ENCODE assay signal across 23 cellular contexts in genomic region chr18:56256659-56257058, GRCh38.
"Had no signal": no experiment of that assay in that cellular context is flagged by ENCODE, and none has a peak within 500 bp of the region (broad histone marks: within the 10 kb centered on the region; RNA-seq: fewer than 3 reads in every experiment).

No MANE protein-coding gene starts in this region.

- H2AFZ ChIP-seq: hepatocyte, neural progenitor cell had no signal

- H3K9me3 ChIP-seq: body of pancreas, suprapubic skin, transverse colon had no signal

- H3K9ac ChIP-seq: neural progenitor cell had no signal

- H3K4me3 ChIP-seq: body of pancreas, hepatocyte, lung, neural progenitor cell, suprapubic skin, transverse colon had no signal

- ATAC-seq: activated CD8-positive, alpha-beta memory T cell treated with anti-CD3 and anti-CD28 coated beads, Interleukin-2, amount 10 ng/mL, durations not matched to agents 7 days and 5 days; activated CD8-positive, alpha-beta T cell treated with anti-CD3 and anti-CD28 coated beads for 36 hours; naive thymus-derived CD8-positive, alpha-beta T cell; stimulated activated naive CD8-positive, alpha-beta T cell treated with anti-CD3 and anti-CD28 coated beads, Interleukin-15, amount 100 ng/mL, for 72 hours; T-helper 17 cell had no signal

- H3K4me1 ChIP-seq: body of pancreas, suprapubic skin, transverse colon had no signal

- H3K79me2 ChIP-seq: hepatocyte had no signal

- H3K4me2 ChIP-seq: hepatocyte, neural progenitor cell had no signal

- DNase-seq: activated CD4-positive, alpha-beta T cell treated with anti-CD3 and anti-CD28 coated beads, Interleukin-2, amount 10 ng/mL, durations not matched to agents 7 days and 5 days; activated CD8-positive, alpha-beta memory T cell treated with anti-CD3 and anti-CD28 coated beads, Interleukin-2, amount 10 ng/mL, durations not matched to agents 7 days and 5 days; activated CD8-positive, alpha-beta T cell treated with anti-CD3 and anti-CD28 coated beads for 36 hours; activated effector memory CD4-positive, alpha-beta T cell treated with anti-CD3 and anti-CD28 coated beads, Interleukin-2, amount 50 U/mL, for 16 hours; activated naive CD4-positive, alpha-beta T cell treated with anti-CD3 and anti-CD28 coated beads, Interleukin-2, amount 10 ng/mL, durations not matched to agents 7 days and 5 days; activated T-cell treated with anti-CD3 and anti-CD28 coated beads for 4 hours; body of pancreas; dermis blood vessel endothelial cell; effector CD8-positive, alpha-beta T cell; erythroblast; foreskin melanocyte; glutamatergic neuron; immature natural killer cell; naive thymus-derived CD8-positive, alpha-beta T cell; stimulated activated CD4-positive, alpha-beta T cell treated with anti-CD3 and anti-CD28 coated beads, Interleukin-4, amount 100 ng/mL, for 24 hours; stimulated activated naive CD8-positive, alpha-beta T cell treated with anti-CD3 and anti-CD28 coated beads, Interleukin-15, amount 100 ng/mL, for 72 hours; T-helper 17 cell; transverse colon had no signal

- H3K27me3 ChIP-seq: body of pancreas, hepatocyte, neural progenitor cell, suprapubic skin, transverse colon had no signal

- H3K36me3 ChIP-seq: neural progenitor cell, suprapubic skin, transverse colon had no signal

- H3K27ac ChIP-seq: body of pancreas, hepatocyte, neural progenitor cell, suprapubic skin, transverse colon, VCaP had no signal
